38 cellular contexts compared by ENCODE assay signal in genomic region chr6:12878741-12879140, GRCh38.
"Had no signal": no experiment of that assay in that cellular context is flagged by ENCODE, and none has a peak within 500 bp of the region (broad histone marks: within the 10 kb centered on the region; RNA-seq: fewer than 3 reads in every experiment).

No MANE protein-coding gene starts in this region.

- H3K4me3 Mint-ChIP-seq: activated naive CD4-positive, alpha-beta T cell treated with anti-CD3 and anti-CD28 coated beads for 36 hours; activated naive CD4-positive, alpha-beta T cell treated with anti-CD3 and anti-CD28 coated beads, Interleukin-2, amount 10 ng/mL, durations not matched to agents 7 days and 5 days; activated naive CD4-positive, alpha-beta T cell treated with anti-CD3 and anti-CD28 coated beads, Interleukin-2, amount 50 U/mL, for 24 hours; activated naive CD8-positive, alpha-beta T cell; activated naive CD8-positive, alpha-beta T cell treated with anti-CD3 and anti-CD28 coated beads for 36 hours; activated naive CD8-positive, alpha-beta T cell treated with anti-CD3 and anti-CD28 coated beads, Interleukin-2, amount 10 ng/mL, durations not matched to agents 7 days and 5 days; activated naive CD8-positive, alpha-beta T cell treated with anti-CD3 and anti-CD28 coated beads, Interleukin-2, amount 50 U/mL, for 24 hours; activated T-cell treated with anti-CD3 and anti-CD28 coated beads, Interleukin-2, amount 50 U/mL, for 24 hours; activated T-cell treated with anti-CD3 and anti-CD28 coated beads, Interleukin-2, amount 50 U/mL, for 4 hours; activated T-cell treated with anti-CD3 and anti-CD28 coated beads, Interleukin-2, amount 50 U/mL, for 72 hours; activated T-helper 1 cell treated with anti-CD3 and anti-CD28 coated beads, Interleukin-12 subunit alpha, Interleukin-12 subunit beta, Interleukin-2, Interleukin-4 antibody, amounts not matched to agents 30 ng/mL and 10 ng/mL and 1 ng/mL, durations not matched to agents 14 hours and 24 hours and 36 hours; activated T-helper 17 cell treated with anti-CD3 and anti-CD28 coated beads, Interleukin-2, amount 50 U/mL, for 72 hours; brain; central memory CD8-positive, alpha-beta T cell had no signal

- H3K9me3 ChIP-seq: adrenal gland, ascending aorta, body of pancreas, breast epithelium had no signal

- H3K4me1 Mint-ChIP-seq: activated naive CD4-positive, alpha-beta T cell treated with anti-CD3 and anti-CD28 coated beads, Interleukin-2, amount 10 ng/mL, durations not matched to agents 7 days and 5 days; activated naive CD4-positive, alpha-beta T cell treated with anti-CD3 and anti-CD28 coated beads, Interleukin-2, amount 50 U/mL, for 24 hours; activated naive CD8-positive, alpha-beta T cell treated with anti-CD3 and anti-CD28 coated beads for 36 hours; activated naive CD8-positive, alpha-beta T cell treated with anti-CD3 and anti-CD28 coated beads, Interleukin-2, amount 10 ng/mL, durations not matched to agents 7 days and 5 days; activated naive CD8-positive, alpha-beta T cell treated with anti-CD3 and anti-CD28 coated beads, Interleukin-2, amount 50 U/mL, for 24 hours; activated T-helper 17 cell treated with anti-CD3 and anti-CD28 coated beads, Interleukin-2, amount 50 U/mL, for 72 hours; brain; central memory CD8-positive, alpha-beta T cell had no signal

- DNase-seq: activated effector memory CD4-positive, alpha-beta T cell treated with anti-CD3 and anti-CD28 coated beads, Interleukin-2, amount 50 U/mL, for 16 hours; activated effector memory CD4-positive, alpha-beta T cell treated with Interleukin-2 at 50 U/mL for 16 hours; activated gamma-delta T cell; activated gamma-delta T cell treated with Interleukin-2 at 50 U/mL for 16 hours; activated naive CD4-positive, alpha-beta T cell; activated naive CD4-positive, alpha-beta T cell treated with anti-CD3 and anti-CD28 coated beads for 36 hours; activated naive CD4-positive, alpha-beta T cell treated with anti-CD3 and anti-CD28 coated beads, Interleukin-2, amount 10 ng/mL, durations not matched to agents 7 days and 5 days; activated naive CD4-positive, alpha-beta T cell treated with anti-CD3 and anti-CD28 coated beads, Interleukin-2, amount 50 U/mL, for 16 hours; activated naive CD4-positive, alpha-beta T cell treated with Interleukin-2 at 50 U/mL for 16 hours; activated naive CD8-positive, alpha-beta T cell treated with anti-CD3 and anti-CD28 coated beads for 36 hours; activated naive CD8-positive, alpha-beta T cell treated with anti-CD3 and anti-CD28 coated beads, Interleukin-2, amount 10 ng/mL, durations not matched to agents 7 days and 5 days; activated naive CD8-positive, alpha-beta T cell treated with anti-CD3 and anti-CD28 coated beads, Interleukin-2, amount 50 U/mL, for 24 hours; activated T-cell treated with anti-CD3 and anti-CD28 coated beads, Interleukin-2, amount 50 U/mL, for 1 hour; activated T-cell treated with anti-CD3 and anti-CD28 coated beads, Interleukin-2, amount 50 U/mL, for 24 hours; activated T-cell treated with anti-CD3 and anti-CD28 coated beads, Interleukin-2, amount 50 U/mL, for 4 hours; activated T-cell treated with anti-CD3 and anti-CD28 coated beads, Interleukin-2, amount 50 U/mL, for 48 hours; activated T-cell treated with anti-CD3 and anti-CD28 coated beads, Interleukin-2, amount 50 U/mL, for 72 hours; adrenal gland; amniotic stem cell; amygdala; anterior cingulate cortex; aorta; body of pancreas; brain microvascular endothelial cell; caudate nucleus; central memory CD4-positive, alpha-beta T cell; cerebellar nuclear complex had no signal

- ATAC-seq: activated naive CD4-positive, alpha-beta T cell treated with anti-CD3 and anti-CD28 coated beads, Interleukin-2, amount 50 U/mL, for 72 hours; activated naive CD8-positive, alpha-beta T cell treated with anti-CD3 and anti-CD28 coated beads, Interleukin-2, amount 50 U/mL, for 24 hours; activated T-cell treated with anti-CD3 and anti-CD28 coated beads, Interleukin-2, amount 50 U/mL, for 4 hours; activated T-cell treated with anti-CD3 and anti-CD28 coated beads, Interleukin-2, amount 50 U/mL, for 72 hours; activated T-helper 17 cell treated with anti-CD3 and anti-CD28 coated beads, Interleukin-2, amount 50 U/mL, for 72 hours; body of pancreas had no signal

- H3K4me3 ChIP-seq: adrenal gland, ascending aorta, body of pancreas, breast epithelium, cardiac muscle cell had no signal

- H3K9me3 Mint-ChIP-seq: activated naive CD4-positive, alpha-beta T cell treated with anti-CD3 and anti-CD28 coated beads for 36 hours; activated naive CD4-positive, alpha-beta T cell treated with anti-CD3 and anti-CD28 coated beads, Interleukin-2, amount 10 ng/mL, durations not matched to agents 7 days and 5 days; activated naive CD4-positive, alpha-beta T cell treated with anti-CD3 and anti-CD28 coated beads, Interleukin-2, amount 50 U/mL, for 24 hours; activated naive CD4-positive, alpha-beta T cell treated with anti-CD3 and anti-CD28 coated beads, Interleukin-2, amount 50 U/mL, for 72 hours; activated naive CD8-positive, alpha-beta T cell treated with anti-CD3 and anti-CD28 coated beads for 36 hours; activated naive CD8-positive, alpha-beta T cell treated with anti-CD3 and anti-CD28 coated beads, Interleukin-2, amount 10 ng/mL, durations not matched to agents 7 days and 5 days; activated naive CD8-positive, alpha-beta T cell treated with anti-CD3 and anti-CD28 coated beads, Interleukin-2, amount 50 U/mL, for 24 hours; activated T-cell treated with anti-CD3 and anti-CD28 coated beads, Interleukin-2, amount 50 U/mL, for 24 hours; activated T-cell treated with anti-CD3 and anti-CD28 coated beads, Interleukin-2, amount 50 U/mL, for 4 hours; activated T-cell treated with anti-CD3 and anti-CD28 coated beads, Interleukin-2, amount 50 U/mL, for 72 hours; activated T-helper 1 cell treated with anti-CD3 and anti-CD28 coated beads, Interleukin-12 subunit alpha, Interleukin-12 subunit beta, Interleukin-2, Interleukin-4 antibody, amounts not matched to agents 30 ng/mL and 10 ng/mL and 1 ng/mL, durations not matched to agents 14 hours and 24 hours and 36 hours; activated T-helper 17 cell treated with anti-CD3 and anti-CD28 coated beads, Interleukin-2, amount 50 U/mL, for 72 hours; activated T-helper 2 cell treated with anti-CD3 and anti-CD28 coated beads, Interferon-gamma antibody, Interleukin-2, Interleukin-4, amounts not matched to agents 10 μg/mL and 5 μg/mL and 100 μg/mL, durations not matched to agents 14 hours and 24 hours and 36 hours; brain; central memory CD8-positive, alpha-beta T cell had no signal

- H3K27me3 ChIP-seq: adrenal gland, ascending aorta, body of pancreas, brain microvascular endothelial cell, breast epithelium had no signal

- H3K36me3 ChIP-seq: adrenal gland, ascending aorta, brain microvascular endothelial cell, breast epithelium, cardiac muscle cell had no signal

- H3K36me3 Mint-ChIP-seq: activated naive CD4-positive, alpha-beta T cell treated with anti-CD3 and anti-CD28 coated beads, Interleukin-2, amount 10 ng/mL, durations not matched to agents 7 days and 5 days; activated naive CD4-positive, alpha-beta T cell treated with anti-CD3 and anti-CD28 coated beads, Interleukin-2, amount 50 U/mL, for 24 hours; activated naive CD4-positive, alpha-beta T cell treated with anti-CD3 and anti-CD28 coated beads, Interleukin-2, amount 50 U/mL, for 72 hours; activated naive CD8-positive, alpha-beta T cell; activated naive CD8-positive, alpha-beta T cell treated with anti-CD3 and anti-CD28 coated beads for 36 hours; activated naive CD8-positive, alpha-beta T cell treated with anti-CD3 and anti-CD28 coated beads, Interleukin-2, amount 10 ng/mL, durations not matched to agents 7 days and 5 days; brain had no signal

- H3K4me1 ChIP-seq: adrenal gland, ascending aorta, body of pancreas, breast epithelium had no signal

- H3K27ac Mint-ChIP-seq: activated naive CD4-positive, alpha-beta T cell treated with anti-CD3 and anti-CD28 coated beads for 36 hours; activated naive CD4-positive, alpha-beta T cell treated with anti-CD3 and anti-CD28 coated beads, Interleukin-2, amount 10 ng/mL, durations not matched to agents 7 days and 5 days; activated naive CD4-positive, alpha-beta T cell treated with anti-CD3 and anti-CD28 coated beads, Interleukin-2, amount 50 U/mL, for 24 hours; activated naive CD4-positive, alpha-beta T cell treated with anti-CD3 and anti-CD28 coated beads, Interleukin-2, amount 50 U/mL, for 72 hours; activated naive CD8-positive, alpha-beta T cell; activated naive CD8-positive, alpha-beta T cell treated with anti-CD3 and anti-CD28 coated beads for 36 hours; activated naive CD8-positive, alpha-beta T cell treated with anti-CD3 and anti-CD28 coated beads, Interleukin-2, amount 10 ng/mL, durations not matched to agents 7 days and 5 days; activated naive CD8-positive, alpha-beta T cell treated with anti-CD3 and anti-CD28 coated beads, Interleukin-2, amount 50 U/mL, for 24 hours; activated T-cell treated with anti-CD3 and anti-CD28 coated beads, Interleukin-2, amount 50 U/mL, for 24 hours; activated T-cell treated with anti-CD3 and anti-CD28 coated beads, Interleukin-2, amount 50 U/mL, for 72 hours; activated T-helper 1 cell treated with anti-CD3 and anti-CD28 coated beads, Interleukin-12 subunit alpha, Interleukin-12 subunit beta, Interleukin-2, Interleukin-4 antibody, amounts not matched to agents 30 ng/mL and 10 ng/mL and 1 ng/mL, durations not matched to agents 14 hours and 24 hours and 36 hours; activated T-helper 17 cell treated with anti-CD3 and anti-CD28 coated beads, Interleukin-2, amount 50 U/mL, for 72 hours; activated T-helper 2 cell treated with anti-CD3 and anti-CD28 coated beads, Interferon-gamma antibody, Interleukin-2, Interleukin-4, amounts not matched to agents 10 μg/mL and 5 μg/mL and 100 μg/mL, durations not matched to agents 14 hours and 24 hours and 36 hours; brain had no signal

- H3K27ac ChIP-seq: adrenal gland, ascending aorta, body of pancreas, brain microvascular endothelial cell, breast epithelium, cardiac muscle cell had no signal

- H3K27me3 Mint-ChIP-seq: activated naive CD4-positive, alpha-beta T cell treated with anti-CD3 and anti-CD28 coated beads, Interleukin-2, amount 10 ng/mL, durations not matched to agents 7 days and 5 days had no signal
